1 cellular context compared by ENCODE assay signal in the genomic region with DNA sequence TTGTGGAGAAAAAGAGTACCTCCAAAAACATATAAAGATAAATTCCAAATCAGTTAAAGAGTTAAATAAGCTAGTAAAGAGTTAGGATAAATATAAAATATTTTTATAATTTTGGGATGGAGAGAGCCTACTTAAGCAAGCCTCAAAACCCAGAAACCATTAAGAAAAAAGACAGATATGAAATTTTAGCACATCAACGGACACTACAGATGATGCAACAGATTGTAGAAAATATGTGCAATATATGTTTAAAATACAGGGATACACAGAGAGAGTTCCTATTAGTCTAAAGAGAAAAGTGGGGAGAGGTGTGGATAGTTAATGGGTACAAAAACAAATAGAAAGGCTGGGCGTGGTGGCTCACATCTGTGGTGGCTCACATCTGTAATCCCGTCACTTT.
TF ChIP-seq lines count a peak whose summit lies in the region.

No MANE protein-coding gene starts in this region.

TF ChIP-seq in GM23338, 12 proteins besides CTCF, POLR2A, EP300 and RAD21:
- TF ChIP-seq POLR2AphosphoS5 (IDR thresholded peaks at IDR 0.05; ENCODE audit: low read depth), result no peak
- TF ChIP-seq EZH2 (IDR thresholded peaks at IDR 0.05; ENCODE audit: low read depth, unreplicated experiment), result no peak
- no peak for TF ChIP-seq ZNF331 (CRISPR knock-in tag; IDR thresholded peaks at IDR 0.05; ENCODE audit: low read depth)
- no peak for TF ChIP-seq STAT1 (IDR thresholded peaks at IDR 0.05; ENCODE audit: unreplicated experiment)
- TF ChIP-seq, protein P1, sequence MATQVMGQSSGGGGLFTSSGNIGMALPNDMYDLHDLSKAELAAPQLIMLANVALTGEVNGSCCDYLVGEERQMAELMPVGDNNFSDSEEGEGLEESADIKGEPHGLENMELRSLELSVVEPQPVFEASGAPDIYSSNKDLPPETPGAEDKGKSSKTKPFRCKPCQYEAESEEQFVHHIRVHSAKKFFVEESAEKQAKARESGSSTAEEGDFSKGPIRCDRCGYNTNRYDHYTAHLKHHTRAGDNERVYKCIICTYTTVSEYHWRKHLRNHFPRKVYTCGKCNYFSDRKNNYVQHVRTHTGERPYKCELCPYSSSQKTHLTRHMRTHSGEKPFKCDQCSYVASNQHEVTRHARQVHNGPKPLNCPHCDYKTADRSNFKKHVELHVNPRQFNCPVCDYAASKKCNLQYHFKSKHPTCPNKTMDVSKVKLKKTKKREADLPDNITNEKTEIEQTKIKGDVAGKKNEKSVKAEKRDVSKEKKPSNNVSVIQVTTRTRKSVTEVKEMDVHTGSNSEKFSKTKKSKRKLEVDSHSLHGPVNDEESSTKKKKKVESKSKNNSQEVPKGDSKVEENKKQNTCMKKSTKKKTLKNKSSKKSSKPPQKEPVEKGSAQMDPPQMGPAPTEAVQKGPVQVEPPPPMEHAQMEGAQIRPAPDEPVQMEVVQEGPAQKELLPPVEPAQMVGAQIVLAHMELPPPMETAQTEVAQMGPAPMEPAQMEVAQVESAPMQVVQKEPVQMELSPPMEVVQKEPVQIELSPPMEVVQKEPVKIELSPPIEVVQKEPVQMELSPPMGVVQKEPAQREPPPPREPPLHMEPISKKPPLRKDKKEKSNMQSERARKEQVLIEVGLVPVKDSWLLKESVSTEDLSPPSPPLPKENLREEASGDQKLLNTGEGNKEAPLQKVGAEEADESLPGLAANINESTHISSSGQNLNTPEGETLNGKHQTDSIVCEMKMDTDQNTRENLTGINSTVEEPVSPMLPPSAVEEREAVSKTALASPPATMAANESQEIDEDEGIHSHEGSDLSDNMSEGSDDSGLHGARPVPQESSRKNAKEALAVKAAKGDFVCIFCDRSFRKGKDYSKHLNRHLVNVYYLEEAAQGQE (IDR thresholded peaks at IDR 0.05; ENCODE audit: unreplicated experiment), result no peak
- no peak for TF ChIP-seq CREB1 (CRISPR knock-in tag; IDR thresholded peaks at IDR 0.05; ENCODE audit: low read depth)
- no peak for TF ChIP-seq EZH2phosphoT487 (IDR thresholded peaks at IDR 0.05; ENCODE audit: unreplicated experiment)
- no peak for TF ChIP-seq NANOG (IDR thresholded peaks at IDR 0.05; ENCODE audit: borderline replicate concordance)
- no peak for TF ChIP-seq ZNF114 (CRISPR knock-in tag; IDR thresholded peaks at IDR 0.05)
- TF ChIP-seq ETS1 (IDR thresholded peaks at IDR 0.05), result no peak
